In genomic region chr14:51095854-51096823, GRCh38 we compare ENCODE assay signal across 8 cellular contexts. TPM values are rescaled to one million over a fixed set of nuclear protein-coding genes. Genes with fewer than 3 reads are reported as not detected.
DNase-seq lines count a peak whose midpoint lies in the region; ATAC-seq and TF ChIP-seq lines count a peak whose summit lies in the region.

No MANE protein-coding gene starts in this region.

- peak overlapping the region in 2 of 5 donors; percentile 0 to 56 for H3K9ac ChIP-seq in subcutaneous abdominal adipose tissue (ENCODE audit: low read length in 5 of 5)

- CTCF ChIA-PET in HEK293 (lab: Yijun Ruan, JAX) = interaction anchor here (0.6 to 1.0 kb wide), 6 partner anchors 125 to 221 kb away, joined by 3 to 4 read pairs (median 3); no protein-coding TSS in a partner anchor

- H3K27ac ChIP-seq in HEK293 (ENCODE audit: extremely low read depth, low read depth, low read length) (peak overlapping the region; percentile 96), dorsolateral prefrontal cortex (peak overlapping the region; percentile 92 to 100 (median 99)), subcutaneous abdominal adipose tissue (ENCODE audit: low read depth, low read length) (no peak overlapping the region)

- TF ChIP-seq CTCF in AG09309 (IDR thresholded peaks at IDR 0.05; ENCODE audit: control insufficient read depth, insufficient read depth, low read depth, low read length, missing control alignments) (no peak), HEK293 (tag by site-specific recombination; IDR thresholded peaks at IDR 0.05) (no peak), dorsolateral prefrontal cortex (IDR thresholded peaks at IDR 0.05 in 54 of 56, conservative IDR thresholded peaks at IDR 0.05 in 2 of 56; ENCODE audit: low read depth in 1 of 56, partially characterized antibody in 56 of 56) (no peak)

- H3K27ac Mint-ChIP-seq in memory B cell = no peak overlapping the region

- H3K27me3 Mint-ChIP-seq in memory B cell = peaks cover 15% of the 10 kb centered on the region

- peaks cover 3% of the 10 kb centered on the region for H3K36me3 Mint-ChIP-seq in memory B cell

- no peaks in the 10 kb centered on the region for H3K27me3 ChIP-seq in dorsolateral prefrontal cortex
- peaks cover 18 to 34% (median 21%) of the 10 kb centered on the region in 5 donors for H3K27me3 ChIP-seq in subcutaneous abdominal adipose tissue (ENCODE audit: control insufficient read depth in 5 of 5, insufficient read depth in 4 of 5, low read length in 5 of 5)

- H3K36me3 ChIP-seq in HEK293 (ENCODE audit: control insufficient read depth in 2 of 2, insufficient read depth in 1 of 2, low read length in 2 of 2) = no peaks in the 10 kb centered on the region
- H3K36me3 ChIP-seq in subcutaneous abdominal adipose tissue (ENCODE audit: control insufficient read depth in 5 of 5, insufficient read depth in 5 of 5, low read length in 5 of 5) = no peaks in the 10 kb centered on the region

- peak overlapping the region; percentile 92 for H3K4me3 Mint-ChIP-seq in memory B cell

- no peaks in the 10 kb centered on the region for H3K9me3 Mint-ChIP-seq in memory B cell

- POLR2A ChIA-PET in HEK293 (lab: Yijun Ruan, JAX) = interaction anchor here (0.6 to 2.3 kb wide), 14 partner anchors 8 to 428 kb away, joined by 3 to 11 read pairs (median 5); partner anchors contain the start of genes NIN, PYGL, SAV1 and TMX1

- H3K4me3 ChIP-seq in AG09309 (ENCODE audit: control insufficient read depth, low read depth, low read length) = peak overlapping the region; percentile 53
- peak overlapping the region; percentile 74 for H3K4me3 ChIP-seq in HEK293 (ENCODE audit: low read depth, low read length)
- peak overlapping the region; percentile 57 to 98 (median 85) for H3K4me3 ChIP-seq in dorsolateral prefrontal cortex
- H3K4me3 ChIP-seq in subcutaneous abdominal adipose tissue (ENCODE audit: low read depth in 1 of 5, low read length in 5 of 5) = peak overlapping the region; percentile 59 to 77 (median 70)

- H3K9me3 ChIP-seq in HEK293 (ENCODE audit: control insufficient read depth, insufficient read depth, low read depth, low read length) = no peaks in the 10 kb centered on the region
- no peaks in the 10 kb centered on the region for H3K9me3 ChIP-seq in subcutaneous abdominal adipose tissue (ENCODE audit: control insufficient read depth in 5 of 5, low read length in 5 of 5)

- peaks cover 10% of the 10 kb centered on the region for H3K4me1 Mint-ChIP-seq in memory B cell

- intact Hi-C loops in dorsolateral prefrontal cortex (cut with DNase I) = loop anchor here (10.0 kb wide), 3 partner anchors 89 to 231 kb away; no protein-coding TSS in a partner anchor

- H3K4me1 ChIP-seq in HEK293 (ENCODE audit: control insufficient read depth, insufficient read depth, low read length) (peaks cover 27% of the 10 kb centered on the region), subcutaneous abdominal adipose tissue (ENCODE audit: control insufficient read depth in 5 of 5, insufficient read depth in 5 of 5, low read length in 5 of 5) (peaks cover 0 to 28% (median 24%) of the 10 kb centered on the region in 5 donors)

- no peak for DNase-seq in AG09309 (ENCODE audit: low read depth)
- peak; percentile 64 for DNase-seq in SK-MEL-5 (ENCODE audit: low read depth, low spot score)
- DNase-seq in dorsolateral prefrontal cortex = peak; percentile 57 to 94 (median 84)
- DNase-seq in memory B cell (ENCODE audit: low spot score in 2 of 2) = no peak

- in situ Hi-C loops in SK-MEL-5 (cut with HindIII; ENCODE audit: low pct_unique_long_range_greater_than_20kb, low sequenced_read_pairs) = no loop called here

- ATAC-seq in memory B cell (ENCODE audit: low read depth) = no peak
- no peak for ATAC-seq in GM19467 (IDR thresholded peaks at IDR 0.05; ENCODE audit: unreplicated experiment)
- ATAC-seq in HG02759 (IDR thresholded peaks at IDR 0.05; ENCODE audit: unreplicated experiment) = no peak

TF ChIP-seq in HEK293, 187 proteins besides CTCF, POLR2A, EP300 and RAD21:
- TF ChIP-seq ZNF366 (tag by site-specific recombination; conservative IDR thresholded peaks at IDR 0.05) = peak; percentile 73
- no peak for TF ChIP-seq SP7 (tag by site-specific recombination; IDR thresholded peaks at IDR 0.05)
- TF ChIP-seq, protein P1, sequence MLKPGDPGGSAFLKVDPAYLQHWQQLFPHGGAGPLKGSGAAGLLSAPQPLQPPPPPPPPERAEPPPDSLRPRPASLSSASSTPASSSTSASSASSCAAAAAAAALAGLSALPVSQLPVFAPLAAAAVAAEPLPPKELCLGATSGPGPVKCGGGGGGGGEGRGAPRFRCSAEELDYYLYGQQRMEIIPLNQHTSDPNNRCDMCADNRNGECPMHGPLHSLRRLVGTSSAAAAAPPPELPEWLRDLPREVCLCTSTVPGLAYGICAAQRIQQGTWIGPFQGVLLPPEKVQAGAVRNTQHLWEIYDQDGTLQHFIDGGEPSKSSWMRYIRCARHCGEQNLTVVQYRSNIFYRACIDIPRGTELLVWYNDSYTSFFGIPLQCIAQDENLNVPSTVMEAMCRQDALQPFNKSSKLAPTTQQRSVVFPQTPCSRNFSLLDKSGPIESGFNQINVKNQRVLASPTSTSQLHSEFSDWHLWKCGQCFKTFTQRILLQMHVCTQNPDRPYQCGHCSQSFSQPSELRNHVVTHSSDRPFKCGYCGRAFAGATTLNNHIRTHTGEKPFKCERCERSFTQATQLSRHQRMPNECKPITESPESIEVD (tag by site-specific recombination; IDR thresholded peaks at IDR 0.05) = 0 out of 2 replicates have a peak, but pooled peaks have one; percentile 21
- no peak for TF ChIP-seq ZBTB8A (tag by site-specific recombination; IDR thresholded peaks at IDR 0.05)
- TF ChIP-seq ZFP69B (tag by site-specific recombination; IDR thresholded peaks at IDR 0.05) = no peak
- TF ChIP-seq ZNF555 (tag by site-specific recombination; conservative IDR thresholded peaks at IDR 0.05) = no peak
- TF ChIP-seq, protein P2, sequence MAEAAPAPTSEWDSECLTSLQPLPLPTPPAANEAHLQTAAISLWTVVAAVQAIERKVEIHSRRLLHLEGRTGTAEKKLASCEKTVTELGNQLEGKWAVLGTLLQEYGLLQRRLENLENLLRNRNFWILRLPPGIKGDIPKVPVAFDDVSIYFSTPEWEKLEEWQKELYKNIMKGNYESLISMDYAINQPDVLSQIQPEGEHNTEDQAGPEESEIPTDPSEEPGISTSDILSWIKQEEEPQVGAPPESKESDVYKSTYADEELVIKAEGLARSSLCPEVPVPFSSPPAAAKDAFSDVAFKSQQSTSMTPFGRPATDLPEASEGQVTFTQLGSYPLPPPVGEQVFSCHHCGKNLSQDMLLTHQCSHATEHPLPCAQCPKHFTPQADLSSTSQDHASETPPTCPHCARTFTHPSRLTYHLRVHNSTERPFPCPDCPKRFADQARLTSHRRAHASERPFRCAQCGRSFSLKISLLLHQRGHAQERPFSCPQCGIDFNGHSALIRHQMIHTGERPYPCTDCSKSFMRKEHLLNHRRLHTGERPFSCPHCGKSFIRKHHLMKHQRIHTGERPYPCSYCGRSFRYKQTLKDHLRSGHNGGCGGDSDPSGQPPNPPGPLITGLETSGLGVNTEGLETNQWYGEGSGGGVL (tag by site-specific recombination; IDR thresholded peaks at IDR 0.05) = peak; percentile 82
- TF ChIP-seq, protein P3, sequence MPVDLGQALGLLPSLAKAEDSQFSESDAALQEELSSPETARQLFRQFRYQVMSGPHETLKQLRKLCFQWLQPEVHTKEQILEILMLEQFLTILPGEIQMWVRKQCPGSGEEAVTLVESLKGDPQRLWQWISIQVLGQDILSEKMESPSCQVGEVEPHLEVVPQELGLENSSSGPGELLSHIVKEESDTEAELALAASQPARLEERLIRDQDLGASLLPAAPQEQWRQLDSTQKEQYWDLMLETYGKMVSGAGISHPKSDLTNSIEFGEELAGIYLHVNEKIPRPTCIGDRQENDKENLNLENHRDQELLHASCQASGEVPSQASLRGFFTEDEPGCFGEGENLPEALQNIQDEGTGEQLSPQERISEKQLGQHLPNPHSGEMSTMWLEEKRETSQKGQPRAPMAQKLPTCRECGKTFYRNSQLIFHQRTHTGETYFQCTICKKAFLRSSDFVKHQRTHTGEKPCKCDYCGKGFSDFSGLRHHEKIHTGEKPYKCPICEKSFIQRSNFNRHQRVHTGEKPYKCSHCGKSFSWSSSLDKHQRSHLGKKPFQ (tag by site-specific recombination; IDR thresholded peaks at IDR 0.05) = peak; percentile 70
- peak; percentile 55; the same call in 1 of the 2 replicates for TF ChIP-seq ZNF335 (tag by site-specific recombination; conservative IDR thresholded peaks at IDR 0.05)
- peak; percentile 53 for TF ChIP-seq SP2 (tag by site-specific recombination; IDR thresholded peaks at IDR 0.05)
- peak; percentile 95 for TF ChIP-seq PRDM1 (tag by site-specific recombination; IDR thresholded peaks at IDR 0.05)
- TF ChIP-seq ZNF169 (tag by site-specific recombination; IDR thresholded peaks at IDR 0.05) = no peak

RNA-seq across cellular contexts. Expression of gene TRIM9, which starts 1.2 kb away (rescaled TPM):
- 7.7 and 8.7 TPM in 2 replicates for total RNA-seq in SK-MEL-5 (2014; rRNA removed; shearing (Covaris generic))
- 10.1 and 15.3 TPM in 2 replicates for polyA plus RNA-seq in SK-MEL-5 (2015; cell fraction: cytosol; rRNA removed)
- polyA plus RNA-seq in SK-MEL-5 (2015; cell fraction: nucleus; rRNA removed) = 31.3 and 38.7 TPM in 2 replicates
- 100 to 1,000 TPM; 145 to 347 (median 241) TPM for total RNA-seq in dorsolateral prefrontal cortex

Comparison
In these comparisons a context has a peak if more than half of its experiments do, and no peak if none do; other contexts are left out.
1. DNase-seq: peak in SK-MEL-5 (single experiment) and dorsolateral prefrontal cortex (10 of 10); none in AG09309 (single experiment) and memory B cell (0 of 2).
2. RNA of gene TRIM9, which starts 1.2 kb away (total RNA-seq): 145 to 347 TPM in dorsolateral prefrontal cortex; 7.7 to 8.7 TPM in SK-MEL-5; every median in the first group is over 10 times any median in the second.
3. Peak in every context shown above with its lines, with median percentiles within 50 percentile points of each other: H3K4me3 ChIP-seq.